In the genomic region with DNA sequence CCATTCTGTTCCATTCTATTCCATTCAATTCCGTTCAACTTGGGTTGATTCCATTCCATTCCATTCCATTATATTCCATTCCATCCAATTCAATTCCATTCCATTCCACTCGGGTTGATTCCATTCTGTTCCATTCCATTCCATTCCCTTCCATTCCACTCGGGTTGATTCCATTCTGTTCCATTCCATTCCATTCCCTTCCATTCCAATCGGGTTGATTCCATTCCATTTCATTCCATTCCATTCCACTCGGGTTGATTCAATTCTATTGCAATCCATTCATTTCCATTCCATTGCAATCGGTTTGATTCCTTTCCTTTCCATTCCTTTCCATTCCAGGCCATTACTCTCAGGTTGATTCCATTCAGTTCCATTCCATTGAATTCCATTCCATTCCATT, we compare ENCODE assay signal across 30 cellular contexts.
DNase-seq lines count a peak whose midpoint lies in the region; ATAC-seq and TF ChIP-seq lines count a peak whose summit lies in the region.
"Had no signal": no experiment of that assay in that cellular context is flagged by ENCODE, and none has a peak within 500 bp of the region (broad histone marks: within the 10 kb centered on the region; RNA-seq: fewer than 3 reads in every experiment).

No MANE protein-coding gene starts in this region.

- TF ChIP-seq CTCF in lower lobe of right lung (IDR thresholded peaks at IDR 0.05) (no peak), ascending aorta (IDR thresholded peaks at IDR 0.05) (no peak), transverse colon (IDR thresholded peaks at IDR 0.05) (no peak)

- H3K27me3 ChIP-seq in Karpas-422 (ENCODE audit: low read length) = no peaks in the 10 kb centered on the region
- H3K27me3 ChIP-seq in lower lobe of right lung (ENCODE audit: low read depth) = no peaks in the 10 kb centered on the region
- H3K27me3 ChIP-seq in ascending aorta = no peaks in the 10 kb centered on the region
- no peaks in the 10 kb centered on the region for H3K27me3 ChIP-seq in transverse colon
- H3K27me3 ChIP-seq: breast epithelium, colonic mucosa, suprapubic skin had no signal

- 80 to 87% methylated on average over 6 of the region's 6 CpGs for WGBS in transverse colon (ENCODE audit: low coverage in 1 of 2), 2 donors

- H3K9me3 ChIP-seq in Karpas-422 (ENCODE audit: low read length) (peaks cover 9% of the 10 kb centered on the region), lower lobe of right lung (peaks cover 4% of the 10 kb centered on the region), ascending aorta (peaks cover 17 to 42% of the 10 kb centered on the region in 2 donors), transverse colon (peaks cover 10 to 16% of the 10 kb centered on the region in 2 donors)

- no peaks in the 10 kb centered on the region for H3K9me2 ChIP-seq in Karpas-422 (replicated peaks; ENCODE audit: insufficient read depth, low read length)

- H3K4me3 ChIP-seq in Karpas-422 (ENCODE audit: low read length) = 0 out of 2 replicates have a peak overlapping the region, but pooled peaks have one; percentile 8
- no peak overlapping the region for H3K4me3 ChIP-seq in lower lobe of right lung
- no peak overlapping the region for H3K4me3 ChIP-seq in ascending aorta
- no peak overlapping the region for H3K4me3 ChIP-seq in transverse colon
- H3K4me3 ChIP-seq: breast epithelium, colonic mucosa, PC-9, suprapubic skin had no signal

- in situ Hi-C loops in transverse colon (cut with MboI; ENCODE audit: low pct_ligation_motif_present in 1 of 4, low pct_unique_long_range_greater_than_20kb in 1 of 4, low sequenced_read_pairs in 3 of 4) = no loop called here

- TF ChIP-seq EP300 in transverse colon (IDR thresholded peaks at IDR 0.05; ENCODE audit: low read depth) = no peak

- DNase-seq in left cardiac atrium (no peak), Right ventricle myocardium inferior (ENCODE audit: missing footprints) (no peak), Karpas-422 (no peak), lower lobe of right lung (no peak), T-helper 9 cell (no peak), cortex of kidney (lab: John Stamatoyannopoulos, UW) (no peak), ascending aorta (ENCODE audit: low spot score in 2 of 2) (no peak), transverse colon (no peak)
- DNase-seq: activated CD4-positive, alpha-beta T cell treated with anti-CD3 and anti-CD28 coated beads, Interleukin-2, amount 10 ng/mL, durations not matched to agents 24 days and 14 days; amygdala; Caco-2; colonic mucosa; effector CD8-positive, alpha-beta T cell; glutamatergic neuron; islet precursor cell; midbrain; MV-4-11; NCI-H1436 treated with DMSO at 0.1 percent for 48 hours; NCI-H2107; NCI-H345; occipital lobe; PC-9; small intestine; stimulated activated naive CD4-positive, alpha-beta T cell; SW 1271; T1000 had no signal

- H3K36me3 ChIP-seq in Karpas-422 (ENCODE audit: insufficient read depth, low read length) = no peaks in the 10 kb centered on the region
- H3K36me3 ChIP-seq in lower lobe of right lung = no peaks in the 10 kb centered on the region
- no peaks in the 10 kb centered on the region for H3K36me3 ChIP-seq in ascending aorta
- no peaks in the 10 kb centered on the region for H3K36me3 ChIP-seq in transverse colon
- H3K36me3 ChIP-seq: breast epithelium, colonic mucosa, suprapubic skin had no signal

- intact Hi-C loops in left cardiac atrium (cut with DNase I) (no loop called here), Right ventricle myocardium inferior (cut with DNase I) (no loop called here), lower lobe of right lung (cut with DNase I) (loop anchor here (5.0 kb wide), 1 partner anchor 43 kb away; no protein-coding TSS in a partner anchor), ascending aorta (cut with DNase I) (no loop called here), transverse colon (cut with DNase I; ENCODE audit: low total_unique reads) (no loop called here)

- no peaks in the 10 kb centered on the region for H3K79me2 ChIP-seq in Karpas-422 (ENCODE audit: low read length)

- no peak overlapping the region for H3K9ac ChIP-seq in Karpas-422 (ENCODE audit: low read length)

- H3K4me2 ChIP-seq in Karpas-422 (ENCODE audit: low read depth, low read length, poor library complexity, severe bottlenecking) = no peak overlapping the region
- H3K4me2 ChIP-seq: PC-9 had no signal

- ATAC-seq in left cardiac atrium (peak; percentile 28 to 34), Right ventricle myocardium inferior (no peak), lower lobe of right lung (peak; percentile 40 to 49)
- ATAC-seq: activated naive CD4-positive, alpha-beta T cell treated with anti-CD3 and anti-CD28 coated beads, Interleukin-2, amount 50 U/mL, for 72 hours had no signal

- H3K27ac ChIP-seq in Karpas-422 (ENCODE audit: low read length) = no peak overlapping the region
- no peak overlapping the region for H3K27ac ChIP-seq in lower lobe of right lung
- no peak overlapping the region for H3K27ac ChIP-seq in ascending aorta
- H3K27ac ChIP-seq in transverse colon = no peak overlapping the region
- H3K27ac ChIP-seq: breast epithelium, colonic mucosa, PC-9, suprapubic skin, VCaP had no signal

- TF ChIP-seq POLR2A in transverse colon (IDR thresholded peaks at IDR 0.05) = no peak

- no peaks in the 10 kb centered on the region for H3K4me1 ChIP-seq in Karpas-422 (ENCODE audit: low read length)
- H3K4me1 ChIP-seq in lower lobe of right lung = no peaks in the 10 kb centered on the region
- no peaks in the 10 kb centered on the region for H3K4me1 ChIP-seq in ascending aorta
- no peaks in the 10 kb centered on the region for H3K4me1 ChIP-seq in transverse colon
- H3K4me1 ChIP-seq: breast epithelium, Caco-2, colonic mucosa, suprapubic skin had no signal

- H4K20me1 ChIP-seq in Karpas-422 (ENCODE audit: insufficient read depth, low read depth, low read length) = no peaks in the 10 kb centered on the region

- H2AFZ ChIP-seq in Karpas-422 (ENCODE audit: low read length) = no peak overlapping the region
- H2AFZ ChIP-seq: PC-9 had no signal
